In the genomic region with DNA sequence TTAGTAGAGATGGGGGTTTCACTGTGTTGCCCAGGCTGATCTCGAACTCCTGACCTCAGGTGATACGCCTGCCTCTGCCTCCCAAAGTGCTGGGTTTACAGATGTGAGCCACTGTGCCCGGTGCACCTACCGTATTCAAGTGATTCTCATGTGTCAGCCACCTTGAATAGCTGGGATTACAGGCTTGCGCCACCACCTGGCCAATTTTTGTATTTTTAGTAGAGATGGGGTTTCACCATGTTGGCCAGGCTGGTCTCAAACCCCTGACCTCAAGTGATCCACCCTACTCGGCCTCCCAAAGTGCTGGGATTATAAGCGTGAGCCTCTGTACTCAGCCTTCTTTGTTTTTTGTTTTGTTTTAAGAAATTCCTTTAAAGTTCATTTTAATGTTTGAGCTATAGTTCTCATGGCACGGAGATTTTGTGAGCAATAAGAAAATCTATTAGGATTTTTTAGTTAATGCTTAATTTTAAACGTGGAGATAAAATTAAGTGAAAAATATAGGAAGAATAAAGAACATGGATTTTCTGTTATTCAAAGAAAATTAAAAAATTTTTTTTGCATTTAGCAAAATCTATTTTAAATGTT, we compare ENCODE assay signal across 9 cellular contexts.
DNase-seq lines count a peak whose midpoint lies in the region; ATAC-seq and TF ChIP-seq lines count a peak whose summit lies in the region.
"Had no signal": no experiment of that assay in that cellular context is flagged by ENCODE, and none has a peak within 500 bp of the region (broad histone marks: within the 10 kb centered on the region; RNA-seq: fewer than 3 reads in every experiment).

No MANE protein-coding gene starts in this region.

- no peaks in the 10 kb centered on the region for H4K20me1 ChIP-seq in SU-DHL-6 (ENCODE audit: low read depth, low read length)
- H4K20me1 ChIP-seq: BLaER1 had no signal

- no peak overlapping the region for H3K4me2 ChIP-seq in SU-DHL-6 (ENCODE audit: low read depth, low read length, poor library complexity, severe bottlenecking)
- H3K4me2 ChIP-seq: BLaER1 had no signal

- no peaks in the 10 kb centered on the region for H3K36me3 ChIP-seq in SU-DHL-6 (ENCODE audit: low read length)

- DNase-seq in NCI-H1417 (lab: John Stamatoyannopoulos, UW) (peak; percentile 19 to 67 (median 42)), NCI-H1417 treated with DMSO at 0.1 percent for 48 hours (lab: John Stamatoyannopoulos, UW) (no peak), foreskin melanocyte (no peak), medulla oblongata (ENCODE audit: extremely low spot score) (no peak)
- DNase-seq in naive thymus-derived CD8-positive, alpha-beta T cell: peak in 6 of 10 donors; percentile 4 to 38 (median 30)

- H3K4me3 ChIP-seq in SU-DHL-6 (ENCODE audit: insufficient read depth, low read length, poor library complexity, severe bottlenecking): no peak overlapping the region
- H3K4me3 ChIP-seq: BLaER1 had no signal

- H3K36me3 Mint-ChIP-seq in naive thymus-derived CD8-positive, alpha-beta T cell: peaks cover 0 to 2% (median 0%) of the 10 kb centered on the region in 3 donors

- ATAC-seq in HG03280 (IDR thresholded peaks at IDR 0.05; ENCODE audit: unreplicated experiment): peak; percentile 72
- peak; percentile 38 to 50 for ATAC-seq in naive thymus-derived CD8-positive, alpha-beta T cell

- no peaks in the 10 kb centered on the region for H3K9me3 ChIP-seq in SU-DHL-6 (ENCODE audit: insufficient read depth, low read length)
- H3K9me3 ChIP-seq: BLaER1 had no signal

- POLR2A ChIA-PET in naive thymus-derived CD8-positive, alpha-beta T cell (lab: Charles Lee): interaction anchor here (1.5 kb wide), 1 partner anchor 243 kb away, joined by 5 read pairs; a partner anchor contains a TSS

- H3K27me3 ChIP-seq in SU-DHL-6 (ENCODE audit: low read length): no peaks in the 10 kb centered on the region
- H3K27me3 ChIP-seq: BLaER1 had no signal

- H3K27me3 Mint-ChIP-seq in naive thymus-derived CD8-positive, alpha-beta T cell: no peaks in the 10 kb centered on the region

- no peak overlapping the region for H3K9ac ChIP-seq in SU-DHL-6 (ENCODE audit: low read length)
- H3K9ac ChIP-seq: BLaER1 had no signal

- H3K4me1 Mint-ChIP-seq in naive thymus-derived CD8-positive, alpha-beta T cell: peaks cover 8 to 23% (median 21%) of the 10 kb centered on the region in 4 donors

- H3K79me2 ChIP-seq in SU-DHL-6 (ENCODE audit: insufficient read depth, low read length): no peaks in the 10 kb centered on the region

- no peak overlapping the region for H3K4me3 Mint-ChIP-seq in naive thymus-derived CD8-positive, alpha-beta T cell

- H2AFZ ChIP-seq in SU-DHL-6 (ENCODE audit: low read depth, low read length, severe bottlenecking): no peak overlapping the region

- no peaks in the 10 kb centered on the region for H3F3A ChIP-seq in SU-DHL-6 (ENCODE audit: insufficient read depth)

- no peak overlapping the region for H3K27ac Mint-ChIP-seq in naive thymus-derived CD8-positive, alpha-beta T cell

- no peaks in the 10 kb centered on the region for H3K9me2 ChIP-seq in SU-DHL-6 (replicated peaks; ENCODE audit: insufficient read depth, low read length)

- no peaks in the 10 kb centered on the region for H3K9me3 Mint-ChIP-seq in naive thymus-derived CD8-positive, alpha-beta T cell

- TF ChIP-seq CTCF in SU-DHL-6 (IDR thresholded peaks at IDR 0.05; ENCODE audit: insufficient read depth, low read length, poor library complexity, severe bottlenecking): peak; percentile 36

- H3K27ac ChIP-seq in SU-DHL-6 (ENCODE audit: low read depth, low read length): no peak overlapping the region
- H3K27ac ChIP-seq in cingulate gyrus (ENCODE audit: low read depth, low read length): peak overlapping the region; percentile 6
- H3K27ac ChIP-seq: BLaER1 had no signal

Comparison
In these comparisons a context has a peak if more than half of its experiments do, and no peak if none do; other contexts are left out.
1. DNase-seq: peak in NCI-H1417 (3 of 3) and naive thymus-derived CD8-positive, alpha-beta T cell (6 of 10); none in NCI-H1417 treated with DMSO at 0.1 percent for 48 hours (single experiment), foreskin melanocyte (single experiment) and medulla oblongata (single experiment).